Comparison of ENCODE assay signal across 20 cellular contexts in the genomic region with DNA sequence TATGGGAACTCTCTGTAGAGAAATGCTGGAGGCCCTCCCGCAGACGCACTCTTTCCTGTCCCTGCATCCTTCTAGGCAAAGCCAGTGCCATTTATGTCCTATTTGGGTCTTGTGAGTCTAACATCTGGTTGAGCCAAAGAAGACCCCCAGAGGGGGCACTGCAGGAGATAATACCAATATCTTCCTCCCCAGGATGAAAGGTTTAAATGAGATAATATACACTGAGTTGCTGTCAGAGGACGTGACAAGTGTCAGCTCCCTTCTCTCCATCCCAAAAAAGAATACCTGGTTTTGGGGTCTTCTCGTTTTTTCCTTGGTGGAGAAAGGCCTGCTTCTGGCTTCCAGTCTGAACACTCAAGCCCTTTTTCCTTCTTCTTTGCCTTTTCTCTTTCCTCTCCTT. TPM values are rescaled to one million over a fixed set of nuclear protein-coding genes. Genes with fewer than 3 reads are reported as not detected.
DNase-seq lines count a peak whose midpoint lies in the region; ATAC-seq, FAIRE-seq and TF ChIP-seq lines count a peak whose summit lies in the region.
"Had no signal": no experiment of that assay in that cellular context is flagged by ENCODE, and none has a peak within 500 bp of the region (broad histone marks: within the 10 kb centered on the region; RNA-seq: fewer than 3 reads in every experiment).

No MANE protein-coding gene starts in this region.

- DNase-seq in HepG2 (ENCODE audit: low spot score): no peak
- DNase-seq in right lobe of liver: no peak
- no peak for DNase-seq in WERI-Rb-1
- peak; percentile 43 for DNase-seq in islet precursor cell
- no peak for DNase-seq in D721Med (ENCODE audit: insufficient read length, low spot score)
- no peak for DNase-seq in omental fat pad (ENCODE audit: low spot score)
- DNase-seq in GM19240 (ENCODE audit: insufficient read length, low spot score): no peak
- DNase-seq: 8988T; ACHN; AML-193; CD4-positive, alpha-beta T cell; GF-D8; GOT3; HCEC 1CT had no signal

- TF ChIP-seq POLR2A in HepG2 (IDR thresholded peaks at IDR 0.05; ENCODE audit: insufficient read depth in 1 of 2, low read depth in 2 of 2, low read length in 2 of 2) (no peak), right lobe of liver (IDR thresholded peaks at IDR 0.05) (no peak)

- H3K4me3 ChIP-seq in HepG2 (replicated peaks in 1 of 3; ENCODE audit: insufficient read depth in 1 of 3, low read depth in 2 of 3, low read length in 3 of 3): no peak overlapping the region
- no peak overlapping the region for H3K4me3 ChIP-seq in right lobe of liver
- no peak overlapping the region for H3K4me3 ChIP-seq in WERI-Rb-1 (ENCODE audit: low read depth, low read length)
- H3K4me3 ChIP-seq: A549; BLaER1 treated with 17β-estradiol and CSF1 and Interleukin-3, amounts not matched to agents 10 nM and 100 nM had no signal

- CTCF ChIA-PET in HepG2 (lab: Yijun Ruan, JAX; ENCODE audit: low intra/inter-chr PET ratio, low total read pairs): no interaction called here

- H3K4me1 ChIP-seq in HepG2 (ENCODE audit: insufficient read depth, low read length): peaks cover 47% of the 10 kb centered on the region
- peaks cover 0 to 29% (median 12%) of the 10 kb centered on the region in 4 donors for H3K4me1 ChIP-seq in right lobe of liver

- POLR2A ChIA-PET in HepG2 (lab: Yijun Ruan, JAX): no interaction called here

- no TSS peak for BruUV-seq in HepG2 (replicated peaks; lab: Mats Ljungman, UMichigan)

- no peak overlapping the region for H3K9ac ChIP-seq in HepG2 (ENCODE audit: insufficient read depth, low read depth, low read length)
- H3K9ac ChIP-seq: BLaER1 treated with 17β-estradiol and CSF1 and Interleukin-3, amounts not matched to agents 10 nM and 100 nM had no signal

- intact Hi-C loops in HepG2 (cut with micrococcal nuclease; ENCODE audit: unreplicated experiment): no loop called here
- intact Hi-C loops in right lobe of liver (cut with DNase I): no loop called here

- H2AFZ ChIP-seq in HepG2 (ENCODE audit: low read length): no peak overlapping the region

- H4K20me1 ChIP-seq in HepG2 (ENCODE audit: insufficient read depth, low read length): no peaks in the 10 kb centered on the region
- H4K20me1 ChIP-seq: BLaER1 treated with 17β-estradiol and CSF1 and Interleukin-3, amounts not matched to agents 10 nM and 100 nM had no signal

- H3K9me3 ChIP-seq in HepG2 (ENCODE audit: low read length) (no peaks in the 10 kb centered on the region), right lobe of liver (no peaks in the 10 kb centered on the region), WERI-Rb-1 (ENCODE audit: severe bottlenecking) (no peaks in the 10 kb centered on the region)
- H3K9me3 ChIP-seq: A549; BE2C; BLaER1 treated with 17β-estradiol and CSF1 and Interleukin-3, amounts not matched to agents 10 nM and 100 nM had no signal

- TF ChIP-seq CTCF in HepG2 (CRISPR knock-in tag; IDR thresholded peaks at IDR 0.05): no peak
- no peak for TF ChIP-seq CTCF in right lobe of liver (IDR thresholded peaks at IDR 0.05)
- TF ChIP-seq CTCF in WERI-Rb-1 (IDR thresholded peaks at IDR 0.05; ENCODE audit: low read depth, low read length): no peak
- no peak for TF ChIP-seq CTCF in D721Med (IDR thresholded peaks at IDR 0.05; ENCODE audit: insufficient read depth, missing control alignments)
- TF ChIP-seq CTCF in omental fat pad (IDR thresholded peaks at IDR 0.05): no peak

- TF ChIP-seq RAD21 in HepG2 (CRISPR knock-in tag; IDR thresholded peaks at IDR 0.05): no peak

- no peak for TF ChIP-seq EP300 in HepG2 (IDR thresholded peaks at IDR 0.05; ENCODE audit: low read depth in 2 of 2, low read length in 2 of 2)
- no peak for TF ChIP-seq EP300 in HepG2 (CRISPR knock-in tag; IDR thresholded peaks at IDR 0.05; ENCODE audit: borderline replicate concordance)

- ATAC-seq in HepG2 (no peak), right lobe of liver (no peak), omental fat pad (ENCODE audit: low FRiP score) (no peak)

- no peak overlapping the region for H3K4me2 ChIP-seq in HepG2 (ENCODE audit: low read depth, low read length)
- H3K4me2 ChIP-seq: A549; BLaER1 treated with 17β-estradiol and CSF1 and Interleukin-3, amounts not matched to agents 10 nM and 100 nM had no signal

- H3K27ac ChIP-seq in HepG2 (ENCODE audit: extremely low read length, insufficient read depth, low read length): peak overlapping the region; percentile 23
- peak overlapping the region in 1 of 3 donors; percentile 8 for H3K27ac ChIP-seq in right lobe of liver
- H3K27ac ChIP-seq in WERI-Rb-1: peak overlapping the region; percentile 71; the same call in 1 of the 2 replicates
- H3K27ac ChIP-seq: A549; BLaER1 treated with 17β-estradiol and CSF1 and Interleukin-3, amounts not matched to agents 10 nM and 100 nM had no signal

- peaks cover 27% of the 10 kb centered on the region for H3K79me2 ChIP-seq in HepG2 (ENCODE audit: insufficient read depth, low read length)

- H3K36me3 ChIP-seq in HepG2 (replicated peaks in 1 of 2; ENCODE audit: control insufficient read depth in 1 of 2, insufficient read depth in 2 of 2, low read length in 2 of 2) (peaks cover 11 to 32% of the 10 kb centered on the region in 2 experiments), right lobe of liver (peaks cover 0 to 30% (median 6%) of the 10 kb centered on the region in 4 donors), WERI-Rb-1 (no peaks in the 10 kb centered on the region)
- H3K36me3 ChIP-seq: BE2C; BLaER1 treated with 17β-estradiol and CSF1 and Interleukin-3, amounts not matched to agents 10 nM and 100 nM had no signal

- FAIRE-seq in HepG2 (lab: Jason Lieb, UNC) (no peak), D721Med (lab: Jason Lieb, UNC) (no peak)
- FAIRE-seq: A549, GM12891, GM18507, H54 had no signal

- 99% methylated on average over 4 of the region's 4 CpGs for WGBS in HepG2 (ENCODE audit: low lambda C conversion rate)
- 100% methylated on average over 2 of the region's 4 CpGs for WGBS in right lobe of liver (ENCODE audit: insufficient coverage, low coverage, low lambda C conversion rate, missing lambda C conversion rate)

- in situ Hi-C loops in HepG2 (cut with HindIII; ENCODE audit: extremely low pct_ligation_motif_present, low pct_unique_long_range_greater_than_20kb): no loop called here

- no peaks in the 10 kb centered on the region for H3K27me3 ChIP-seq in HepG2 (ENCODE audit: control insufficient read depth in 1 of 2, insufficient read depth in 2 of 2, low read length in 2 of 2)
- no peaks in the 10 kb centered on the region for H3K27me3 ChIP-seq in right lobe of liver
- H3K27me3 ChIP-seq in WERI-Rb-1 (ENCODE audit: insufficient read depth, low read depth, severe bottlenecking): no peaks in the 10 kb centered on the region
- H3K27me3 ChIP-seq: BE2C had no signal

RNA-seq across cellular contexts. Expression of a gene that starts 7.6 kb away (rescaled TPM):
- total RNA-seq in HepG2 (2016; rRNA removed; fragmentation: Illumina TruSeq; extraction: Trizol) (81.5 and 84.6 TPM in 2 replicates), right lobe of liver (10 to 100 TPM; 53.3 to 94.0 (median 63.2) TPM), omental fat pad (10 to 100 TPM in 1 of 4 donors, 1 to 10 TPM in 3; 5.0 to 13.2 (median 7.5) TPM)
- total RNA-seq in HepG2 (2016; cell fraction: cytosol; rRNA removed; fragmentation: Illumina TruSeq; extraction: Trizol; ENCODE audit: low read depth): 62.6 and 67.5 TPM in 2 replicates
- 77.6 and 83.3 TPM in 2 replicates for total RNA-seq in HepG2 (2016; cell fraction: insoluble cytoplasmic fraction; rRNA removed; fragmentation: Illumina TruSeq; extraction: Trizol)
- total RNA-seq in HepG2 (2016; cell fraction: membrane; rRNA removed; fragmentation: Illumina TruSeq; extraction: Trizol): 58.1 and 63.2 TPM in 2 replicates
- total RNA-seq in HepG2 (2016; cell fraction: nucleus; rRNA removed; fragmentation: Illumina TruSeq; extraction: Trizol): 55.6 and 64.4 TPM in 2 replicates
- 55.5 and 57.9 TPM in 2 replicates for polyA plus RNA-seq in HepG2 (2011; rRNA removed)
- polyA plus RNA-seq in HepG2 (2011; cell fraction: cytosol; rRNA removed): 41.6 and 53.2 TPM in 2 replicates
- 94.8 and 103 TPM in 2 replicates for polyA plus RNA-seq in HepG2 (2011; cell fraction: nucleus; rRNA removed)
- 43.1 and 68.0 TPM in 2 replicates for polyA plus RNA-seq in HepG2 (2012)
- polyA plus RNA-seq in HepG2 (2016; cell fraction: cytosol; fragmentation: Illumina TruSeq; extraction: Trizol; ENCODE audit: low read depth): 77.6 and 80.8 TPM in 2 replicates
- 107 and 119 TPM in 2 replicates for polyA plus RNA-seq in HepG2 (2016; cell fraction: insoluble cytoplasmic fraction; fragmentation: Illumina TruSeq; extraction: Trizol; ENCODE audit: low read depth)
- polyA plus RNA-seq in HepG2 (2016; cell fraction: membrane; fragmentation: Illumina TruSeq; extraction: Trizol; ENCODE audit: low read depth): 67.2 and 70.2 TPM in 2 replicates
- polyA plus RNA-seq in HepG2 (2016; cell fraction: nucleus; fragmentation: Illumina TruSeq; extraction: Trizol; ENCODE audit: insufficient read depth, low read depth): 133 and 140 TPM in 2 replicates
- 2.4 and 21.3 TPM in 2 replicates for polyA minus RNA-seq in HepG2 (2011; rRNA and poly(A)+ RNA removed; ENCODE audit: low replicate concordance)
- polyA minus RNA-seq in HepG2 (2011; cell fraction: cytosol; rRNA and poly(A)+ RNA removed): 14.4 and 14.5 TPM in 2 replicates
- polyA minus RNA-seq in HepG2 (2011; cell fraction: nucleus; rRNA and poly(A)+ RNA removed): 28.3 and 31.7 TPM in 2 replicates

RNA-seq across cellular contexts. Expression of a gene that starts 47.3 kb away (rescaled TPM):
- 9.9 and 12.6 TPM in 2 replicates for total RNA-seq in HepG2 (2016; rRNA removed; fragmentation: Illumina TruSeq; extraction: Trizol)
- total RNA-seq in HepG2 (2016; cell fraction: cytosol; rRNA removed; fragmentation: Illumina TruSeq; extraction: Trizol; ENCODE audit: low read depth): 1.2 and 1.3 TPM in 2 replicates
- 9.5 and 13.9 TPM in 2 replicates for total RNA-seq in HepG2 (2016; cell fraction: insoluble cytoplasmic fraction; rRNA removed; fragmentation: Illumina TruSeq; extraction: Trizol)
- 4.7 and 6.1 TPM in 2 replicates for total RNA-seq in HepG2 (2016; cell fraction: membrane; rRNA removed; fragmentation: Illumina TruSeq; extraction: Trizol)
- 7.1 and 8.3 TPM in 2 replicates for total RNA-seq in HepG2 (2016; cell fraction: nucleus; rRNA removed; fragmentation: Illumina TruSeq; extraction: Trizol)
- 4.3 TPM in 2 replicates for polyA plus RNA-seq in HepG2 (2011; rRNA removed)
- 2.0 and 3.3 TPM in 2 replicates for polyA plus RNA-seq in HepG2 (2011; cell fraction: cytosol; rRNA removed)
- 7.0 and 8.6 TPM in 2 replicates for polyA plus RNA-seq in HepG2 (2011; cell fraction: nucleus; rRNA removed)
- polyA plus RNA-seq in HepG2 (2012): 3.6 and 3.9 TPM in 2 replicates
- 0.23 and 0.35 TPM in 2 replicates for polyA plus RNA-seq in HepG2 (2016; cell fraction: cytosol; fragmentation: Illumina TruSeq; extraction: Trizol; ENCODE audit: low read depth)
- polyA plus RNA-seq in HepG2 (2016; cell fraction: insoluble cytoplasmic fraction; fragmentation: Illumina TruSeq; extraction: Trizol; ENCODE audit: low read depth): 7.1 and 7.4 TPM in 2 replicates
- polyA plus RNA-seq in HepG2 (2016; cell fraction: membrane; fragmentation: Illumina TruSeq; extraction: Trizol; ENCODE audit: low read depth): 1.3 and 1.4 TPM in 2 replicates
- 10.5 and 11.6 TPM in 2 replicates for polyA plus RNA-seq in HepG2 (2016; cell fraction: nucleus; fragmentation: Illumina TruSeq; extraction: Trizol; ENCODE audit: insufficient read depth, low read depth)
- polyA minus RNA-seq in HepG2 (2011; rRNA and poly(A)+ RNA removed; ENCODE audit: low replicate concordance): 6.0 and 6.3 TPM in 2 replicates
- 4.3 and 6.0 TPM in 2 replicates for polyA minus RNA-seq in HepG2 (2011; cell fraction: cytosol; rRNA and poly(A)+ RNA removed)
- polyA minus RNA-seq in HepG2 (2011; cell fraction: nucleus; rRNA and poly(A)+ RNA removed): 6.8 and 11.7 TPM in 2 replicates
- 1 to 10 TPM; 2.8 to 4.5 (median 3.4) TPM for total RNA-seq in right lobe of liver
- 10 to 100 TPM; 16.7 to 24.0 (median 18.4) TPM for total RNA-seq in omental fat pad
